In the genomic region with DNA sequence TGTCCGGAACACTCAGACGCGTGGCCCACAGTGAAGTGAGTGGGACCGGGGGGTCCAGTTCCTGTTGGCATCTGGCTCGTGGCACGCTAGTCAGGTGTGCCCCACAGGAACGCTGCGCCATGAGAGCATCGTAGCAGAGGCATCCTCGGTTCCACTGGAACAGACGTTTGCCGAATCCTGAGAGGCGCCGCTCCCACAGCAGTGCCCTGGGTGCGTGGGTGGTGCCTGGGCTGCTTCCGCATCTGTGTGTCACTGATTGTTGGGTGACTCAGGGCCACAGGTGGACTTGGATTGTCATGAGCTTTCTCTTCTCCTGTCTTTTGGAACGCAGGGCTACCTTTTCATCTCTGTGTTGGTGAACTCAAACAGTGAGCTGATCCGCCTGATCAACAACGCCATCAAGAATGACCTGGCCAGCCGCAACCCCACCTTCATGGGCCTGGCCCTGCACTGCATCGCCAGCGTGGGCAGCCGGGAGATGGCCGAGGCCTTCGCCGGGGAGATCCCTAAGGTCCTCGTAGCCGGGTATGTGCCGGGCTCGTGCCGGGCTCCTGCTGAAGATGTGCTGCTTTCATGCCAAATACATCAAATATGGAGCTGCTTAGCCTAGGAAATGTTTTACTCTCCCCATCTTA, we compare ENCODE assay signal across 14 cellular contexts.
"Had no signal": no experiment of that assay in that cellular context is flagged by ENCODE, and none has a peak within 500 bp of the region (broad histone marks: within the 10 kb centered on the region; RNA-seq: fewer than 3 reads in every experiment).

No MANE protein-coding gene starts in this region.

- H3K27ac Mint-ChIP-seq: activated B cell treated with CpG ODN at 0.5 μM for 24 hours; activated naive CD4-positive, alpha-beta T cell treated with anti-CD3 and anti-CD28 coated beads, Interleukin-2, amount 10 ng/mL, durations not matched to agents 7 days and 5 days had no signal

- H3K27ac ChIP-seq: gastrocnemius medialis, lower lobe of right lung, parathyroid adenoma, tibial nerve had no signal

- DNase-seq: activated B cell treated with CpG ODN at 0.5 μM for 24 hours; activated CD4-positive, alpha-beta T cell treated with anti-CD3 and anti-CD28 coated beads, Interleukin-2, amount 10 ng/mL, durations not matched to agents 24 days and 14 days; activated CD8-positive, alpha-beta memory T cell treated with anti-CD3 and anti-CD28 coated beads for 24 hours; activated naive CD4-positive, alpha-beta T cell treated with anti-CD3 and anti-CD28 coated beads, Interleukin-2, amount 10 ng/mL, durations not matched to agents 7 days and 5 days; erythroblast; gastrocnemius medialis; left colon; lower lobe of right lung; retina; stimulated activated CD4-positive, alpha-beta T cell treated with anti-CD3 and anti-CD28 coated beads, Interleukin-2, amount 100 ng/mL, for 48 hours; stimulated activated naive B cell treated with anti-CD40 and anti-IgM and Interleukin-4, amounts not matched to agents 10 μg/mL and 1 μg/mL and 100 μg/mL, for 72 hours had no signal

- H3K9me3 ChIP-seq: gastrocnemius medialis, lower lobe of right lung, tibial nerve had no signal

- H3K4me3 ChIP-seq: gastrocnemius medialis, lower lobe of right lung, tibial nerve had no signal

- ATAC-seq: gastrocnemius medialis, left colon, lower lobe of right lung had no signal

- H3K4me1 ChIP-seq: gastrocnemius medialis, parathyroid adenoma had no signal

- H3K9me3 Mint-ChIP-seq: activated B cell treated with CpG ODN at 0.5 μM for 24 hours; activated CD4-positive, alpha-beta T cell treated with anti-CD3 and anti-CD28 coated beads, Interleukin-2, amount 10 ng/mL, durations not matched to agents 24 days and 14 days; activated naive CD4-positive, alpha-beta T cell treated with anti-CD3 and anti-CD28 coated beads, Interleukin-2, amount 10 ng/mL, durations not matched to agents 7 days and 5 days; stimulated activated naive B cell treated with anti-CD40 and anti-IgM and Interleukin-4, amounts not matched to agents 10 μg/mL and 1 μg/mL and 100 μg/mL, for 72 hours; T-helper 2 cell treated with Interferon-gamma antibody and Interleukin-4, amounts not matched to agents 5 μg/mL and 100 μg/mL, for 36 hours had no signal

- H3K27me3 ChIP-seq: gastrocnemius medialis, tibial nerve had no signal

- H3K4me3 Mint-ChIP-seq: activated B cell treated with CpG ODN at 0.5 μM for 24 hours; activated CD4-positive, alpha-beta T cell treated with anti-CD3 and anti-CD28 coated beads, Interleukin-2, amount 10 ng/mL, durations not matched to agents 24 days and 14 days; activated naive CD4-positive, alpha-beta T cell treated with anti-CD3 and anti-CD28 coated beads, Interleukin-2, amount 10 ng/mL, durations not matched to agents 7 days and 5 days; stimulated activated naive B cell treated with anti-CD40 and anti-IgM and Interleukin-4, amounts not matched to agents 10 μg/mL and 1 μg/mL and 100 μg/mL, for 72 hours; T-helper 2 cell treated with Interferon-gamma antibody and Interleukin-4, amounts not matched to agents 5 μg/mL and 100 μg/mL, for 36 hours had no signal

- H3K27me3 Mint-ChIP-seq: activated B cell treated with CpG ODN at 0.5 μM for 24 hours; activated CD4-positive, alpha-beta T cell treated with anti-CD3 and anti-CD28 coated beads, Interleukin-2, amount 10 ng/mL, durations not matched to agents 24 days and 14 days; activated naive CD4-positive, alpha-beta T cell treated with anti-CD3 and anti-CD28 coated beads, Interleukin-2, amount 10 ng/mL, durations not matched to agents 7 days and 5 days; stimulated activated naive B cell treated with anti-CD40 and anti-IgM and Interleukin-4, amounts not matched to agents 10 μg/mL and 1 μg/mL and 100 μg/mL, for 72 hours had no signal
